ENCODE assay signal across 19 cellular contexts in the genomic region with DNA sequence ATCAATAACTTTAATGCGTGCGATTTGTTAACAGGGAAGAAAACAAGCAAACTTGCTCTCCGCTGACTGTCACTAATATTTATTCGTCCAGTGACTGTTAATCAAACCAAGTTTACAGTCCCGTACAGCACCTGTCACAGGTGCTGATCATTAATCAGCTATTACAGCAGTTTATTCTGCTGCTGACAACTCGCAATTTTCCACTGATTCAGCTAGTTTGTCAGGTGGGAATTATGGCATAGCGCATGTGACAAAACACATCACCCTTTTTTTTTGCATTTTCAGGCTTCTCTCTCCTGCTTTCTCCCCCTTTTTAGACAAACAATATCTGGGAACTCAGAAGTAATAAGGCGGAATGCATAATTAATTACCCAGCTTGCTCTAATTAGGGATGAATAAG.
"Had no signal": no experiment of that assay in that cellular context is flagged by ENCODE, and none has a peak within 500 bp of the region (broad histone marks: within the 10 kb centered on the region; RNA-seq: fewer than 3 reads in every experiment).

No MANE protein-coding gene starts in this region.

- ATAC-seq: esophagus mucosa; gastrocnemius medialis; psoas muscle; right cardiac atrium; stimulated activated naive CD8-positive, alpha-beta T cell treated with anti-CD3 and anti-CD28 coated beads, Interleukin-15, Interleukin-2, amounts not matched to agents 100 U/mL and 50 U/mL, for 24 hours had no signal

- H3K27ac ChIP-seq: gastrocnemius medialis, left ventricle myocardium inferior, psoas muscle, transverse colon, vagina, VCaP had no signal

- DNase-seq: activated CD4-positive, alpha-beta T cell treated with anti-CD3 and anti-CD28 coated beads, Interleukin-2, amount 50 U/mL, for 1 hour; activated CD4-positive, CD25-positive, alpha-beta regulatory T cell treated with anti-CD3 and anti-CD28 coated beads, Interleukin-2, amount 50 U/mL, for 72 hours; activated CD8-positive, alpha-beta memory T cell treated with anti-CD3 and anti-CD28 coated beads, Interleukin-2, amount 50 U/mL, for 48 hours; activated effector memory CD4-positive, alpha-beta T cell treated with anti-CD3 and anti-CD28 coated beads, Interleukin-2, amount 50 U/mL, for 16 hours; activated naive CD4-positive, alpha-beta T cell treated with anti-CD3 and anti-CD28 coated beads, Interleukin-2, amount 50 U/mL, for 16 hours; activated T-cell treated with anti-CD3 and anti-CD28 coated beads, Interleukin-2, amount 50 U/mL, for 48 hours; aorta; cortex of kidney; effector CD4-positive, alpha-beta T cell; gastrocnemius medialis; left ventricle myocardium inferior; naive B cell; psoas muscle; right cardiac atrium; stimulated activated naive CD8-positive, alpha-beta T cell treated with anti-CD3 and anti-CD28 coated beads, Interleukin-15, Interleukin-2, amounts not matched to agents 100 U/mL and 50 U/mL, for 24 hours; transverse colon had no signal
